In the genomic region with DNA sequence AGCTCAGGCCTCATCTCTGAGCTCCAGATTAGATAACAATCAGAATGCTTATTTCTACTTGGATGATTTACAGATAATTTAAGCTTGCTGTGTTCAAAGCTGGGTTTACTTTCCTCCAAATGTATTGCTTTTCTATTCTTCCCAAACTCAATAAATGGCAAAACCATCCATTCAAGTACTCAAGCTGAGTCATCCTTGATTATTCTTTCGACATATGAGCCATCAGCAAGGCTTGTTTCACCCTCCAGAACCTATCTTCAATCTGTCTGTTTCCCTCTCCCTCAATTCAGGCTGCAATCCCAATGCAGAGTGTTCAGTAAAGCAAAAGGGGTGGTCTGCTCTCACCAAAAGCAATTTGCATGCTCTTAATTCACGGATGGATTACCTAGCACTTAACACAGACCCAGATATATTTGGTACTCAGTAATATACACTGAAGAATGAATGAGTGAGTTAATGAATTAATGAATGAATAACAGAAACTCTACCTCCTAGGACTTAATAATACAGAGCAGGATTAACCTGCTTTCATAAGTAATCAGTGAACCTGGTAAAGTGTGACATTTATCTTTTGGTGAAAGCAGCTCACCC, we compare ENCODE assay signal across 23 cellular contexts. TPM values are rescaled to one million over a fixed set of nuclear protein-coding genes. Genes with fewer than 3 reads are reported as not detected.
DNase-seq lines count a peak whose midpoint lies in the region; ATAC-seq, FAIRE-seq and TF ChIP-seq lines count a peak whose summit lies in the region.
"Had no signal": no experiment of that assay in that cellular context is flagged by ENCODE, and none has a peak within 500 bp of the region (broad histone marks: within the 10 kb centered on the region; RNA-seq: fewer than 3 reads in every experiment).

No MANE protein-coding gene starts in this region.

- BruUV-seq in MCF 10A (replicated peaks; lab: Mats Ljungman, UMichigan) (no TSS peak), mammary epithelial cell (replicated peaks; lab: Mats Ljungman, UMichigan) (no TSS peak), K562 (replicated peaks; lab: Mats Ljungman, UMichigan) (no TSS peak)

- H2AFZ ChIP-seq in mammary epithelial cell (ENCODE audit: low read depth, low read length) (no peak overlapping the region), K562 (ENCODE audit: low read depth, low read length) (no peak overlapping the region)
- H2AFZ ChIP-seq: hepatocyte had no signal

- no peak overlapping the region for H3K4me3 ChIP-seq in mammary epithelial cell (replicated peaks in 1 of 3; ENCODE audit: insufficient read depth in 1 of 3, low read depth in 2 of 3, low read length in 3 of 3)
- H3K4me3 ChIP-seq in K562 = no peak overlapping the region
- H3K4me3 ChIP-seq in vagina = no peak overlapping the region
- H3K4me3 ChIP-seq: coronary artery, hepatocyte, mucosa of descending colon, ovary, smooth muscle cell had no signal

- TF ChIP-seq CTCF in MCF 10A (IDR thresholded peaks at IDR 0.05; ENCODE audit: unreplicated experiment) = no peak
- no peak for TF ChIP-seq CTCF in mammary epithelial cell (conservative IDR thresholded peaks at IDR 0.05 in 1 of 2, IDR thresholded peaks at IDR 0.05 in 1 of 2; ENCODE audit: extremely low read depth in 1 of 2, insufficient read depth in 1 of 2, low read depth in 1 of 2, low read length in 2 of 2)
- TF ChIP-seq CTCF in K562 (IDR thresholded peaks at IDR 0.05 in 2 of 3, conservative IDR thresholded peaks at IDR 0.05 in 1 of 3; ENCODE audit: insufficient read depth in 2 of 3, low read depth in 1 of 3, low read length in 3 of 3) = no peak
- TF ChIP-seq CTCF in vagina (IDR thresholded peaks at IDR 0.05) = no peak

- no peak overlapping the region for H3K9ac ChIP-seq in mammary epithelial cell (ENCODE audit: insufficient read depth, low read length)
- no peak overlapping the region for H3K9ac ChIP-seq in K562 (ENCODE audit: insufficient read depth in 1 of 2, low read depth in 2 of 2, low read length in 2 of 2)

- intact Hi-C loops in MCF 10A (cut with micrococcal nuclease) (no loop called here), mammary epithelial cell (cut with micrococcal nuclease) (no loop called here), K562 (cut with micrococcal nuclease) (no loop called here), vagina (cut with DNase I) (no loop called here)
- intact Hi-C loops in activated T-helper 2 cell treated with anti-CD3 and anti-CD28 coated beads, Interferon-gamma antibody, Interleukin-2, Interleukin-4, amounts not matched to agents 10 μg/mL and 5 μg/mL and 100 μg/mL, durations not matched to agents 14 hours and 24 hours and 36 hours (cut with micrococcal nuclease) = no loop called here

- no peak for TF ChIP-seq RAD21 in K562 (CRISPR knock-in tag; conservative IDR thresholded peaks at IDR 0.05 in 1 of 2, IDR thresholded peaks at IDR 0.05 in 1 of 2)

- in situ Hi-C loops in mammary epithelial cell (cut with MboI; ENCODE audit: low sequenced_read_pairs in 2 of 2) (no loop called here), K562 (cut with MboI) (no loop called here)

- no peaks in the 10 kb centered on the region for H3K27me3 ChIP-seq in mammary epithelial cell (ENCODE audit: insufficient read depth, low read length)
- no peaks in the 10 kb centered on the region; a peak in 1 of 5 replicates for H3K27me3 ChIP-seq in K562 (ENCODE audit: control insufficient read depth in 2 of 2, insufficient read depth in 2 of 2, low read length in 2 of 2)
- no peaks in the 10 kb centered on the region for H3K27me3 ChIP-seq in vagina
- H3K27me3 ChIP-seq: hepatocyte, ovary had no signal

- FAIRE-seq in K562 (lab: Jason Lieb, UNC) = peak; percentile 37
- FAIRE-seq in islet of Langerhans (lab: Jason Lieb, UNC) = peak; percentile 9

- TF ChIP-seq POLR2A in K562 (conservative IDR thresholded peaks at IDR 0.05) (no peak), vagina (IDR thresholded peaks at IDR 0.05) (no peak)

- H3K4me1 ChIP-seq in mammary epithelial cell (ENCODE audit: insufficient read depth, low read length) (peaks cover 11% of the 10 kb centered on the region), K562 (replicated peaks in 1 of 2; ENCODE audit: control insufficient read depth in 2 of 2, insufficient read depth in 2 of 2, low read length in 2 of 2) (peaks cover 0 to 8% of the 10 kb centered on the region in 2 experiments; a peak in 3 of 5 replicates), vagina (peaks cover 73% of the 10 kb centered on the region)

- H3K36me3 ChIP-seq in mammary epithelial cell (ENCODE audit: insufficient read depth, low read length) (no peaks in the 10 kb centered on the region), K562 (ENCODE audit: control insufficient read depth, insufficient read depth, low read length) (no peaks in the 10 kb centered on the region), vagina (no peaks in the 10 kb centered on the region)
- H3K36me3 ChIP-seq: ovary, WERI-Rb-1 had no signal

- 100% methylated on average over 2 of the region's 2 CpGs for WGBS in mammary epithelial cell (ENCODE audit: low coverage, missing lambda C conversion rate)
- WGBS in K562 (ENCODE audit: insufficient coverage, low coverage, missing lambda C conversion rate) = 27% methylated on average over 2 of the region's 2 CpGs

- no peaks in the 10 kb centered on the region for H3K27me3 Mint-ChIP-seq in MCF 10A (ENCODE audit: insufficient read depth, unreplicated experiment)
- peaks cover 4% of the 10 kb centered on the region for H3K27me3 Mint-ChIP-seq in activated T-helper 2 cell treated with anti-CD3 and anti-CD28 coated beads, Interferon-gamma antibody, Interleukin-2, Interleukin-4, amounts not matched to agents 10 μg/mL and 5 μg/mL and 100 μg/mL, durations not matched to agents 14 hours and 24 hours and 36 hours (ENCODE audit: low read depth)
- H3K27me3 Mint-ChIP-seq in activated naive CD8-positive, alpha-beta T cell treated with anti-CD3 and anti-CD28 coated beads, Interleukin-2, amount 50 U/mL, for 24 hours = no peaks in the 10 kb centered on the region

- no peak for TF ChIP-seq EP300 in K562 (IDR thresholded peaks at IDR 0.05; ENCODE audit: low read length)

- POLR2A ChIA-PET in MCF 10A (lab: Yijun Ruan, JAX) = interaction anchor here (1.1 kb wide), 1 partner anchor 23 kb away, joined by 5 read pairs; no protein-coding TSS in a partner anchor
- POLR2A ChIA-PET in K562 (lab: Yijun Ruan, JAX) = no interaction called here

- H3K27ac Mint-ChIP-seq in MCF 10A (ENCODE audit: low read depth, unreplicated experiment) = no peak overlapping the region
- no peak overlapping the region for H3K27ac Mint-ChIP-seq in activated T-helper 2 cell treated with anti-CD3 and anti-CD28 coated beads, Interferon-gamma antibody, Interleukin-2, Interleukin-4, amounts not matched to agents 10 μg/mL and 5 μg/mL and 100 μg/mL, durations not matched to agents 14 hours and 24 hours and 36 hours
- H3K27ac Mint-ChIP-seq in activated naive CD8-positive, alpha-beta T cell treated with anti-CD3 and anti-CD28 coated beads, Interleukin-2, amount 50 U/mL, for 24 hours = no peak overlapping the region
- H3K27ac Mint-ChIP-seq: stimulated activated naive B cell treated with anti-CD40 and anti-IgM and Interleukin-4, amounts not matched to agents 10 μg/mL and 1 μg/mL and 100 μg/mL, for 72 hours had no signal

- no peaks in the 10 kb centered on the region for H3K9me1 ChIP-seq in K562 (ENCODE audit: control insufficient read depth, insufficient read depth, low read length)

- dilution Hi-C loops in mammary epithelial cell (cut with HindIII; ENCODE audit: low sequenced_read_pairs) = no loop called here

- peaks cover 44% of the 10 kb centered on the region for H3K4me1 Mint-ChIP-seq in MCF 10A (ENCODE audit: insufficient read depth, unreplicated experiment)
- no peaks in the 10 kb centered on the region for H3K4me1 Mint-ChIP-seq in activated T-helper 2 cell treated with anti-CD3 and anti-CD28 coated beads, Interferon-gamma antibody, Interleukin-2, Interleukin-4, amounts not matched to agents 10 μg/mL and 5 μg/mL and 100 μg/mL, durations not matched to agents 14 hours and 24 hours and 36 hours (ENCODE audit: low read depth)
- H3K4me1 Mint-ChIP-seq in activated naive CD8-positive, alpha-beta T cell treated with anti-CD3 and anti-CD28 coated beads, Interleukin-2, amount 50 U/mL, for 24 hours = no peaks in the 10 kb centered on the region
- H3K4me1 Mint-ChIP-seq: stimulated activated naive B cell treated with anti-CD40 and anti-IgM and Interleukin-4, amounts not matched to agents 10 μg/mL and 1 μg/mL and 100 μg/mL, for 72 hours had no signal

- H3K9me3 ChIP-seq in mammary epithelial cell (replicated peaks; ENCODE audit: insufficient read depth, low read length) (no peaks in the 10 kb centered on the region), K562 (replicated peaks; ENCODE audit: control insufficient read depth, insufficient read depth, low read depth, low read length) (no peaks in the 10 kb centered on the region), vagina (no peaks in the 10 kb centered on the region)
- H3K9me3 ChIP-seq: mucosa of descending colon, ovary had no signal

- H3K4me2 ChIP-seq in mammary epithelial cell (ENCODE audit: insufficient read depth, low read depth, low read length) (no peak overlapping the region), K562 (ENCODE audit: insufficient read depth, low read length) (no peak overlapping the region)
- H3K4me2 ChIP-seq: hepatocyte, smooth muscle cell had no signal

- DNase-seq in MCF 10A (ENCODE audit: unreplicated experiment) (peak; percentile 50), mammary epithelial cell (no peak), K562 (ENCODE audit: extremely low read depth in 1 of 4, low spot score in 3 of 4) (no peak), vagina (ENCODE audit: extremely low spot score in 2 of 2) (no peak), NOMO-1 (lab: John Stamatoyannopoulos, UW; ENCODE audit: unreplicated experiment in 2 of 2) (no peak)
- no peak for DNase-seq in activated T-helper 2 cell treated with anti-CD3 and anti-CD28 coated beads, Interferon-gamma antibody, Interleukin-2, Interleukin-4, amounts not matched to agents 10 μg/mL and 5 μg/mL and 100 μg/mL, durations not matched to agents 14 hours and 24 hours and 36 hours (ENCODE audit: low spot score)
- no peak for DNase-seq in activated naive CD8-positive, alpha-beta T cell treated with anti-CD3 and anti-CD28 coated beads, Interleukin-2, amount 50 U/mL, for 24 hours
- DNase-seq: activated effector memory CD4-positive, alpha-beta T cell treated with Interleukin-2 at 50 U/mL for 16 hours; anterior cingulate cortex; COR-L47; left cardiac atrium; mucosa of descending colon; NCI-H1694; NCI-H524 treated with DMSO at 0.1 percent for 48 hours; ovary; stimulated activated naive B cell treated with anti-CD40 and anti-IgM and Interleukin-4, amounts not matched to agents 10 μg/mL and 1 μg/mL and 100 μg/mL, for 72 hours; WERI-Rb-1 had no signal

- H3K79me2 ChIP-seq in mammary epithelial cell (ENCODE audit: insufficient read depth, low read length) (no peaks in the 10 kb centered on the region), K562 (ENCODE audit: control insufficient read depth, insufficient read depth, low read length) (no peaks in the 10 kb centered on the region)

- no peak for ATAC-seq in K562
- ATAC-seq in activated naive CD8-positive, alpha-beta T cell treated with anti-CD3 and anti-CD28 coated beads, Interleukin-2, amount 50 U/mL, for 24 hours = no peak
- ATAC-seq: left cardiac atrium; mucosa of descending colon; Panc1; stimulated activated naive B cell treated with anti-CD40 and anti-IgM and Interleukin-4, amounts not matched to agents 10 μg/mL and 1 μg/mL and 100 μg/mL, for 72 hours had no signal

- H4K20me1 ChIP-seq in mammary epithelial cell (ENCODE audit: insufficient read depth, low read length) (no peaks in the 10 kb centered on the region), K562 (replicated peaks; ENCODE audit: control insufficient read depth, insufficient read depth, low read length) (no peaks in the 10 kb centered on the region)

- H3K9me3 Mint-ChIP-seq in MCF 10A (ENCODE audit: unreplicated experiment) = no peaks in the 10 kb centered on the region
- H3K9me3 Mint-ChIP-seq in activated T-helper 2 cell treated with anti-CD3 and anti-CD28 coated beads, Interferon-gamma antibody, Interleukin-2, Interleukin-4, amounts not matched to agents 10 μg/mL and 5 μg/mL and 100 μg/mL, durations not matched to agents 14 hours and 24 hours and 36 hours = no peaks in the 10 kb centered on the region
- no peaks in the 10 kb centered on the region for H3K9me3 Mint-ChIP-seq in activated naive CD8-positive, alpha-beta T cell treated with anti-CD3 and anti-CD28 coated beads, Interleukin-2, amount 50 U/mL, for 24 hours

- H3K27ac ChIP-seq in mammary epithelial cell (ENCODE audit: insufficient read depth, low read depth, low read length) (no peak overlapping the region), K562 (ENCODE audit: extremely low read depth, low read depth, low read length) (no peak overlapping the region), vagina (peak overlapping the region; percentile 74)
- H3K27ac ChIP-seq: epithelial cell of prostate, hepatocyte, ovary, WERI-Rb-1 had no signal

- CTCF ChIA-PET in MCF 10A (lab: Yijun Ruan, JAX) (interaction anchor here (1.5 to 3.4 kb wide), 3 partner anchors 23 to 126 kb away, joined by 6 to 18 read pairs (median 6); no protein-coding TSS in a partner anchor), mammary epithelial cell (lab: Charles Lee; ENCODE audit: low non-redundant PET) (no interaction called here), K562 (lab: Yijun Ruan, JAX; ENCODE audit: low intra/inter-chr PET ratio) (no interaction called here)

- no peak overlapping the region for H3K4me3 Mint-ChIP-seq in MCF 10A (ENCODE audit: unreplicated experiment)
- no peak overlapping the region for H3K4me3 Mint-ChIP-seq in activated T-helper 2 cell treated with anti-CD3 and anti-CD28 coated beads, Interferon-gamma antibody, Interleukin-2, Interleukin-4, amounts not matched to agents 10 μg/mL and 5 μg/mL and 100 μg/mL, durations not matched to agents 14 hours and 24 hours and 36 hours (ENCODE audit: low read depth)
- H3K4me3 Mint-ChIP-seq in activated naive CD8-positive, alpha-beta T cell treated with anti-CD3 and anti-CD28 coated beads, Interleukin-2, amount 50 U/mL, for 24 hours = no peak overlapping the region
- H3K4me3 Mint-ChIP-seq: stimulated activated naive B cell treated with anti-CD40 and anti-IgM and Interleukin-4, amounts not matched to agents 10 μg/mL and 1 μg/mL and 100 μg/mL, for 72 hours had no signal

- H3K36me3 Mint-ChIP-seq in MCF 10A (ENCODE audit: insufficient read depth, unreplicated experiment) = no peaks in the 10 kb centered on the region
- no peaks in the 10 kb centered on the region for H3K36me3 Mint-ChIP-seq in activated T-helper 2 cell treated with anti-CD3 and anti-CD28 coated beads, Interferon-gamma antibody, Interleukin-2, Interleukin-4, amounts not matched to agents 10 μg/mL and 5 μg/mL and 100 μg/mL, durations not matched to agents 14 hours and 24 hours and 36 hours (ENCODE audit: low read depth)
- H3K36me3 Mint-ChIP-seq in activated naive CD8-positive, alpha-beta T cell treated with anti-CD3 and anti-CD28 coated beads, Interleukin-2, amount 50 U/mL, for 24 hours (ENCODE audit: low read depth) = no peaks in the 10 kb centered on the region
- H3K36me3 Mint-ChIP-seq: stimulated activated naive B cell treated with anti-CD40 and anti-IgM and Interleukin-4, amounts not matched to agents 10 μg/mL and 1 μg/mL and 100 μg/mL, for 72 hours had no signal

RNA-seq across cellular contexts. Expression of a gene that starts 41.8 kb away (rescaled TPM):
- total RNA-seq in MCF 10A (2022) (4.9 and 5.9 TPM in 2 replicates), mammary epithelial cell (100 to 1,000 TPM in 1 of 2 donors, 1 to 10 TPM in 1; 7.5 to 154 TPM), K562 (2014; rRNA removed) (0.69 and 2.0 TPM in 2 replicates), K562 (2014; rRNA removed; fragmentation: Illumina TruSeq; extraction: Trizol) (1.3 and 2.2 TPM in 2 replicates), K562 (2015; rRNA removed; fragmentation: Illumina TruSeq; extraction: Trizol) (1.2 and 1.3 TPM in 2 replicates), K562 (2021) (1.6 and 1.7 TPM in 2 replicates), vagina (153 TPM)
- polyA plus RNA-seq in mammary epithelial cell (3.2 TPM), K562 (2011; rRNA removed) (0.75 and 1.4 TPM in 2 replicates), K562 (2014; fragmentation: Illumina TruSeq; extraction: Trizol) (1.1 and 1.5 TPM in 2 replicates), K562 (2014; fragmentation: Nextera tagmentation; extraction: Ambion mirVana) (under 1 TPM; 0.36 to 0.51 TPM), K562 (2014; rRNA removed) (0.57 and 0.89 TPM in 2 replicates)
- polyA minus RNA-seq in mammary epithelial cell = 2.5 TPM
- total RNA-seq in K562 (2011; cell fraction: chromatin; rRNA removed; ENCODE audit: low replicate concordance) = 5.5 and 7.1 TPM in 2 replicates
- total RNA-seq in K562 (2011; cell fraction: nucleolus; rRNA removed) = 1.5 and 3.0 TPM in 2 replicates
- total RNA-seq in K562 (2011; cell fraction: nucleoplasm; rRNA removed) = 1.4 and 3.7 TPM in 2 replicates
- 0.39 and 1.5 TPM in 2 replicates for polyA plus RNA-seq in K562 (2011; cell fraction: cytosol; rRNA removed)
- polyA plus RNA-seq in K562 (2011; cell fraction: nucleus; rRNA removed) = 6.2 and 7.1 TPM in 2 replicates
- polyA plus RNA-seq in K562 (2012) = 1.0 and 2.3 TPM in 2 replicates
- polyA minus RNA-seq in K562 (2011; rRNA and poly(A)+ RNA removed) = 3.4 and 3.5 TPM in 2 replicates
- polyA minus RNA-seq in K562 (2011; cell fraction: cytosol; rRNA and poly(A)+ RNA removed) = 0.57 and 1.3 TPM in 2 replicates
- 3.8 and 6.6 TPM in 2 replicates for polyA minus RNA-seq in K562 (2011; cell fraction: nucleus; rRNA and poly(A)+ RNA removed)
- 0.80 and 1.1 TPM in 2 replicates for total RNA-seq in activated T-helper 2 cell treated with anti-CD3 and anti-CD28 coated beads, Interferon-gamma antibody, Interleukin-2, Interleukin-4, amounts not matched to agents 10 μg/mL and 5 μg/mL and 100 μg/mL, durations not matched to agents 14 hours and 24 hours and 36 hours
